ENCODE assay signal across 14 cellular contexts in the genomic region with DNA sequence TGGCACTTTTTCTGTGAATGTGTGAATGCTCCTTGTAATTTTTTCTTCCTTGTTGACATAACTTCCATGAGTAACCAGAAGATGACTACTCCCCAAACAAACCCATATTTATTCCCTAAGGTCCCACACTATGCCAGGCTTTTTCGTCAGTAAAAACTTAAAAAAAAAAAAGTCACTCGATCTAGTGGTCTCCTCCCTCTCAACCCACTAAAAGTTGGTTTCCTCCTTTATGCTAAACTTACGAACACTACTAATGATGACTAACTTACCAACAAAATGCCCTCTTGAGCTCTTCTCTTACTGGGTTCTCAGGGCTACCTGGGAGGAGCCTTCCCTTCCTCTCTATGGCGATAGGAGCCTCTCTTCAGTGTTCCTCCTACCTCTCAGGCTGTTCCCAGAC. TPM values are rescaled to one million over a fixed set of nuclear protein-coding genes. Genes with fewer than 3 reads are reported as not detected.
DNase-seq lines count a peak whose midpoint lies in the region; TF ChIP-seq lines count a peak whose summit lies in the region.
"Had no signal": no experiment of that assay in that cellular context is flagged by ENCODE, and none has a peak within 500 bp of the region (broad histone marks: within the 10 kb centered on the region; RNA-seq: fewer than 3 reads in every experiment).

No MANE protein-coding gene starts in this region.

- H3K4me1 Mint-ChIP-seq in T-helper 2 cell treated with Interferon-gamma antibody and Interleukin-4, amounts not matched to agents 5 μg/mL and 100 μg/mL, for 36 hours (ENCODE audit: low read depth): peaks cover 12% of the 10 kb centered on the region
- H3K4me1 Mint-ChIP-seq in chondrocyte (ENCODE audit: low read depth): peaks cover 51% of the 10 kb centered on the region
- peaks cover 42% of the 10 kb centered on the region for H3K4me1 Mint-ChIP-seq in osteocyte (ENCODE audit: unreplicated experiment)

- TF ChIP-seq CTCF in chondrocyte (IDR thresholded peaks at IDR 0.05) (no peak), osteocyte (IDR thresholded peaks at IDR 0.05) (no peak)

- H3K4me3 Mint-ChIP-seq in T-helper 2 cell treated with Interferon-gamma antibody and Interleukin-4, amounts not matched to agents 5 μg/mL and 100 μg/mL, for 36 hours: no peak overlapping the region
- H3K4me3 Mint-ChIP-seq in chondrocyte (ENCODE audit: unreplicated experiment) (no peak overlapping the region), osteocyte (ENCODE audit: unreplicated experiment) (no peak overlapping the region)

- H3K9me3 Mint-ChIP-seq in T-helper 2 cell treated with Interferon-gamma antibody and Interleukin-4, amounts not matched to agents 5 μg/mL and 100 μg/mL, for 36 hours: no peaks in the 10 kb centered on the region
- H3K9me3 Mint-ChIP-seq in chondrocyte (ENCODE audit: low read depth): no peaks in the 10 kb centered on the region
- no peaks in the 10 kb centered on the region for H3K9me3 Mint-ChIP-seq in osteocyte (ENCODE audit: unreplicated experiment)

- DNase-seq in T-helper 2 cell treated with Interferon-gamma antibody and Interleukin-4, amounts not matched to agents 5 μg/mL and 100 μg/mL, for 36 hours (ENCODE audit: low spot score): no peak
- no peak for DNase-seq in T-helper 2 cell
- peak; percentile 56 for DNase-seq in HT1080 (ENCODE audit: low read depth)
- DNase-seq in chondrocyte (ENCODE audit: low spot score): no peak
- no peak for DNase-seq in osteocyte (ENCODE audit: extremely low spot score, unreplicated experiment)
- DNase-seq in cerebellar nuclear complex (lab: John Stamatoyannopoulos, UW): no peak
- no peak for DNase-seq in stimulated activated CD4-positive, alpha-beta T cell treated with anti-CD3 and anti-CD28 coated beads, Interleukin-12 subunit alpha, Interleukin-12 subunit beta, amount 100 ng/mL, for 4 hours
- DNase-seq in OCI-M2 (lab: John Stamatoyannopoulos, UW; ENCODE audit: unreplicated experiment): no peak
- DNase-seq: dermis blood vessel endothelial cell, esophagus squamous epithelium, GF-D8, NCI-H1436 treated with DMSO at 0.1 percent for 48 hours, NCI-H526, psoas muscle had no signal

- H3K27me3 Mint-ChIP-seq in T-helper 2 cell treated with Interferon-gamma antibody and Interleukin-4, amounts not matched to agents 5 μg/mL and 100 μg/mL, for 36 hours (ENCODE audit: low read depth): no peaks in the 10 kb centered on the region
- H3K27me3 Mint-ChIP-seq in chondrocyte (ENCODE audit: low read depth): no peaks in the 10 kb centered on the region
- no peaks in the 10 kb centered on the region for H3K27me3 Mint-ChIP-seq in osteocyte (ENCODE audit: unreplicated experiment)

- peak overlapping the region; percentile 51 for H3K27ac Mint-ChIP-seq in T-helper 2 cell treated with Interferon-gamma antibody and Interleukin-4, amounts not matched to agents 5 μg/mL and 100 μg/mL, for 36 hours
- H3K27ac Mint-ChIP-seq in chondrocyte (ENCODE audit: unreplicated experiment) (peak overlapping the region; percentile 95), osteocyte (ENCODE audit: unreplicated experiment) (peak overlapping the region; percentile 88)

- H3K36me3 Mint-ChIP-seq in T-helper 2 cell treated with Interferon-gamma antibody and Interleukin-4, amounts not matched to agents 5 μg/mL and 100 μg/mL, for 36 hours (ENCODE audit: low read depth): peaks cover 22% of the 10 kb centered on the region
- H3K36me3 Mint-ChIP-seq in chondrocyte (ENCODE audit: low read depth) (peaks cover 4% of the 10 kb centered on the region), osteocyte (ENCODE audit: unreplicated experiment) (peaks cover 9% of the 10 kb centered on the region)

RNA-seq across cellular contexts. Expression of a gene that starts 18.2 kb away (rescaled TPM):
- 10.4 and 12.6 TPM in 2 replicates for total RNA-seq in HT1080 (2014; rRNA removed; shearing (Covaris generic))
- 27.0 and 34.2 TPM in 2 replicates for polyA plus RNA-seq in HT1080 (2015; cell fraction: cytosol; rRNA removed)
- 26.9 and 32.6 TPM in 2 replicates for polyA plus RNA-seq in HT1080 (2015; cell fraction: nucleus; rRNA removed)
- total RNA-seq in chondrocyte: 53.1 to 81.7 TPM (median 76.9 TPM) in 3 replicates
- total RNA-seq in osteocyte: 59.5 and 66.6 TPM in 2 replicates
